Comparison of ENCODE assay signal across 34 cellular contexts in the genomic region with DNA sequence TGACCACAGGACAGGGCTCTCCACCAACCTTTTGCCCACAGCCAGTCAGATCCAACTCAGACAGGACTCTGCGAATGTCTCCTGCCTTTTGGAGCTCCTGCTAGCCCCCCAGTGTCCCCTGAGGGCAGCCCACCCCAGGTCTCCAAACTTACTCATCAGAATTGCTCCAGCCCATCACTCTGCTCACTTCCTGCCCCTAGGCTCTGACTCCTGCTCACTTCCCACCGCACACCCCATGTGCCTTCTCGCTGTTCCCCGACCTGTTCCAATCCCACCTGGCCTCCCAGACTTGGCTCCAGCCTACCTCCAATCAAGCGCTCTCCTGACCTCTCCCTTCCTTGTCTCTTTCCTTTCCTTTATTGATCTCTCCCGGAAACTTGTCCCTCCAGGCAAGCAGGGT. TPM values are rescaled to one million over a fixed set of nuclear protein-coding genes. Genes with fewer than 3 reads are reported as not detected.
DNase-seq lines count a peak whose midpoint lies in the region; FAIRE-seq and TF ChIP-seq lines count a peak whose summit lies in the region.
"Had no signal": no experiment of that assay in that cellular context is flagged by ENCODE, and none has a peak within 500 bp of the region (broad histone marks: within the 10 kb centered on the region; RNA-seq: fewer than 3 reads in every experiment).

No MANE protein-coding gene starts in this region.

- peak overlapping the region; percentile 61 for H3K27ac Mint-ChIP-seq in neural progenitor cell
- H3K27ac Mint-ChIP-seq: activated CD4-positive, alpha-beta memory T cell treated with anti-CD3 and anti-CD28 coated beads, Interleukin-2, amount 10 ng/mL, durations not matched to agents 7 days and 5 days; activated naive CD8-positive, alpha-beta T cell; activated T-helper 2 cell treated with anti-CD3 and anti-CD28 coated beads, Interferon-gamma antibody, Interleukin-2, Interleukin-4, amounts not matched to agents 10 μg/mL and 5 μg/mL and 100 μg/mL, durations not matched to agents 14 hours and 24 hours and 36 hours; dendritic cell treated with granulocyte-macrophage colony-stimulating factor and Interleukin-4, amounts not matched to agents 40 ng/mL and 50 ng/mL, for 4 days; IgD-negative memory B cell; T-helper 1 cell treated with Interleukin-12 subunit alpha and Interleukin-12 subunit beta and Interleukin-4 antibody, amounts not matched to agents 30 μg/mL and 1 μg/mL, for 36 hours had no signal

- no peaks in the 10 kb centered on the region for H3K36me3 ChIP-seq in HUES6 (ENCODE audit: control insufficient read depth, insufficient read depth, low read length)
- no peaks in the 10 kb centered on the region for H3K36me3 ChIP-seq in iPS-15b (ENCODE audit: control insufficient read depth, insufficient read depth, low read length)
- no peaks in the 10 kb centered on the region for H3K36me3 ChIP-seq in neural progenitor cell
- H3K36me3 ChIP-seq: BLaER1 treated with 17β-estradiol and CSF1 and Interleukin-3, amounts not matched to agents 10 nM and 100 nM; lower lobe of right lung; Peyer's patch; vagina had no signal

- no peak overlapping the region for H2AFZ ChIP-seq in neural progenitor cell (replicated peaks)

- H3K27me3 ChIP-seq in HUES6 (ENCODE audit: control insufficient read depth, insufficient read depth, low read length) (no peaks in the 10 kb centered on the region; the same call in 1 of the 2 replicates), iPS-15b (ENCODE audit: control insufficient read depth, insufficient read depth, low read length) (peaks cover 32% of the 10 kb centered on the region), neural progenitor cell (no peaks in the 10 kb centered on the region)
- H3K27me3 ChIP-seq: BLaER1 treated with 17β-estradiol and CSF1 and Interleukin-3, amounts not matched to agents 10 nM and 100 nM; Peyer's patch; vagina had no signal

- peak overlapping the region; percentile 52 for H3K4me3 Mint-ChIP-seq in neural progenitor cell
- H3K4me3 Mint-ChIP-seq: activated CD4-positive, alpha-beta memory T cell treated with anti-CD3 and anti-CD28 coated beads, Interleukin-2, amount 10 ng/mL, durations not matched to agents 7 days and 5 days; activated naive CD8-positive, alpha-beta T cell; dendritic cell treated with granulocyte-macrophage colony-stimulating factor and Interleukin-4, amounts not matched to agents 40 ng/mL and 50 ng/mL, for 4 days; IgD-negative memory B cell; stimulated activated naive CD8-positive, alpha-beta T cell treated with anti-CD3 and anti-CD28 coated beads, Interleukin-15, amount 100 ng/mL, for 72 hours; T-helper 1 cell treated with Interleukin-12 subunit alpha and Interleukin-12 subunit beta and Interleukin-4 antibody, amounts not matched to agents 30 μg/mL and 1 μg/mL, for 36 hours had no signal

- TF ChIP-seq CTCF in neural progenitor cell (IDR thresholded peaks at IDR 0.05), result no peak

- no peaks in the 10 kb centered on the region for H3K9me3 Mint-ChIP-seq in neural progenitor cell
- H3K9me3 Mint-ChIP-seq: activated CD4-positive, alpha-beta memory T cell treated with anti-CD3 and anti-CD28 coated beads, Interleukin-2, amount 10 ng/mL, durations not matched to agents 7 days and 5 days; activated T-helper 2 cell treated with anti-CD3 and anti-CD28 coated beads, Interferon-gamma antibody, Interleukin-2, Interleukin-4, amounts not matched to agents 10 μg/mL and 5 μg/mL and 100 μg/mL, durations not matched to agents 14 hours and 24 hours and 36 hours; dendritic cell treated with granulocyte-macrophage colony-stimulating factor and Interleukin-4, amounts not matched to agents 40 ng/mL and 50 ng/mL, for 4 days; stimulated activated naive CD8-positive, alpha-beta T cell treated with anti-CD3 and anti-CD28 coated beads, Interleukin-15, amount 100 ng/mL, for 72 hours; T-helper 1 cell treated with Interleukin-12 subunit alpha and Interleukin-12 subunit beta and Interleukin-4 antibody, amounts not matched to agents 30 μg/mL and 1 μg/mL, for 36 hours had no signal

- peak overlapping the region; percentile 65 for H3K4me2 ChIP-seq in neural progenitor cell

- H3K4me3 ChIP-seq in HUES6 (ENCODE audit: low read depth, low read length), result peak overlapping the region; percentile 4; the same call in 1 of the 2 replicates
- peak overlapping the region; percentile 24 for H3K4me3 ChIP-seq in iPS-15b (ENCODE audit: low read depth, low read length)
- no peak overlapping the region for H3K4me3 ChIP-seq in neural progenitor cell
- H3K4me3 ChIP-seq: BLaER1 treated with 17β-estradiol and CSF1 and Interleukin-3, amounts not matched to agents 10 nM and 100 nM; lower lobe of right lung; Peyer's patch; vagina had no signal

- H3K4me1 ChIP-seq in HUES6 (ENCODE audit: control insufficient read depth, insufficient read depth, low read length) (peaks cover 63% of the 10 kb centered on the region), iPS-15b (ENCODE audit: control insufficient read depth, insufficient read depth, low read length) (peaks cover 42% of the 10 kb centered on the region), neural progenitor cell (peaks cover 51% of the 10 kb centered on the region)
- H3K4me1 ChIP-seq: lower lobe of right lung, Peyer's patch had no signal

- FAIRE-seq in HTR-8/SVneo (lab: Jason Lieb, UNC) (no peak), frontal cortex (lab: Jason Lieb, UNC) (no peak)
- FAIRE-seq: endometrium, TTC549 had no signal

- no peak overlapping the region for H3K9ac ChIP-seq in HUES6 (ENCODE audit: low read length)
- H3K9ac ChIP-seq in iPS-15b (ENCODE audit: low read depth, low read length), result no peak overlapping the region
- no peak overlapping the region for H3K9ac ChIP-seq in neural progenitor cell
- H3K9ac ChIP-seq: BLaER1 treated with 17β-estradiol and CSF1 and Interleukin-3, amounts not matched to agents 10 nM and 100 nM had no signal

- no peaks in the 10 kb centered on the region for H3K79me2 ChIP-seq in neural progenitor cell (ENCODE audit: low read depth)

- peak; percentile 57 for DNase-seq in RPMI7951 (ENCODE audit: low read depth)
- DNase-seq in neural progenitor cell (ENCODE audit: low spot score), result no peak
- DNase-seq in DMS 273 (lab: John Stamatoyannopoulos, UW; ENCODE audit: unreplicated experiment), result no peak
- no peak for DNase-seq in HTR-8/SVneo (ENCODE audit: insufficient read length, low spot score)
- DNase-seq in NCI-H1694 (lab: John Stamatoyannopoulos, UW), result no peak
- no peak for DNase-seq in frontal cortex (ENCODE audit: low spot score in 2 of 2)
- DNase-seq: activated CD4-positive, alpha-beta memory T cell treated with anti-CD3 and anti-CD28 coated beads, Interleukin-2, amount 10 ng/mL, durations not matched to agents 7 days and 5 days; activated CD4-positive, CD25-positive, alpha-beta regulatory T cell treated with anti-CD3 and anti-CD28 coated beads, Interleukin-2, amount 50 U/mL, for 72 hours; aorta; central memory CD4-positive, alpha-beta T cell; lower lobe of right lung; NCI-H1105; NCI-H2029; NCI-H526 treated with DMSO at 0.1 percent for 48 hours; nucleus accumbens; Peyer's patch; stimulated activated naive CD8-positive, alpha-beta T cell treated with anti-CD3 and anti-CD28 coated beads, Interleukin-15, amount 100 ng/mL, for 72 hours had no signal

- peaks cover 90% of the 10 kb centered on the region for H3K4me1 Mint-ChIP-seq in neural progenitor cell
- H3K4me1 Mint-ChIP-seq: activated CD4-positive, alpha-beta memory T cell treated with anti-CD3 and anti-CD28 coated beads, Interleukin-2, amount 10 ng/mL, durations not matched to agents 7 days and 5 days; IgD-negative memory B cell had no signal

- H3F3A ChIP-seq in neural progenitor cell (ENCODE audit: low read depth), result peaks cover 48% of the 10 kb centered on the region

- H3K9me3 ChIP-seq in HUES6 (ENCODE audit: control insufficient read depth, insufficient read depth, low read depth, low read length) (no peaks in the 10 kb centered on the region), iPS-15b (ENCODE audit: control insufficient read depth, insufficient read depth, low read length) (no peaks in the 10 kb centered on the region), neural progenitor cell (ENCODE audit: low read depth) (no peaks in the 10 kb centered on the region)
- H3K9me3 ChIP-seq: BLaER1 treated with 17β-estradiol and CSF1 and Interleukin-3, amounts not matched to agents 10 nM and 100 nM; lower lobe of right lung; Peyer's patch; vagina had no signal

- peaks cover 29% of the 10 kb centered on the region for H3K27me3 Mint-ChIP-seq in neural progenitor cell (ENCODE audit: insufficient read depth, low read depth)

- H4K20me1 ChIP-seq in neural progenitor cell (ENCODE audit: low read depth), result no peaks in the 10 kb centered on the region

- H3K27ac ChIP-seq in HUES6 (ENCODE audit: low read depth, low read length) (peak overlapping the region; percentile 10; the same call in 1 of the 2 replicates), neural progenitor cell (no peak overlapping the region)
- H3K27ac ChIP-seq: BLaER1 treated with 17β-estradiol and CSF1 and Interleukin-3, amounts not matched to agents 10 nM and 100 nM; HL-60; lower lobe of right lung; Peyer's patch; vagina had no signal

- H3K36me3 Mint-ChIP-seq in neural progenitor cell, result no peaks in the 10 kb centered on the region
- H3K36me3 Mint-ChIP-seq: activated naive CD8-positive, alpha-beta T cell; IgD-negative memory B cell had no signal

RNA-seq across cellular contexts. Expression of gene STRA6, which starts 5.9 kb away (rescaled TPM):
- total RNA-seq in RPMI7951 (2014; rRNA removed; shearing (Covaris generic)), result 95.7 and 114 TPM in 2 replicates
- total RNA-seq in neural progenitor cell (ENCODE audit: low replicate concordance) (3.1 and 5.9 TPM in 2 replicates), frontal cortex (3.7 TPM)
- total RNA-seq: activated CD4-positive, alpha-beta memory T cell treated with anti-CD3 and anti-CD28 coated beads, Interleukin-2, amount 10 ng/mL, durations not matched to agents 7 days and 5 days; activated T-helper 2 cell treated with anti-CD3 and anti-CD28 coated beads, Interferon-gamma antibody, Interleukin-2, Interleukin-4, amounts not matched to agents 10 μg/mL and 5 μg/mL and 100 μg/mL, durations not matched to agents 14 hours and 24 hours and 36 hours; lower lobe of right lung; pulmonary artery endothelial cell; SK-MEL-5 had no signal

RNA-seq across cellular contexts. Expression of gene CCDC33, which starts 27.6 kb away (rescaled TPM):
- 1.1 and 2.1 TPM in 2 replicates for total RNA-seq in RPMI7951 (2014; rRNA removed; shearing (Covaris generic))
- total RNA-seq in neural progenitor cell (ENCODE audit: low replicate concordance) (1.9 TPM in 1 of 2 replicates, not detected in the other), frontal cortex (0.41 TPM)
- total RNA-seq: activated CD4-positive, alpha-beta memory T cell treated with anti-CD3 and anti-CD28 coated beads, Interleukin-2, amount 10 ng/mL, durations not matched to agents 7 days and 5 days; activated T-helper 2 cell treated with anti-CD3 and anti-CD28 coated beads, Interferon-gamma antibody, Interleukin-2, Interleukin-4, amounts not matched to agents 10 μg/mL and 5 μg/mL and 100 μg/mL, durations not matched to agents 14 hours and 24 hours and 36 hours; aorta; fibroblast of lung; glomerular endothelial cell; pulmonary artery endothelial cell; SK-MEL-5; vagina had no signal

RNA-seq across cellular contexts. Expression of gene ISLR, which starts 35.0 kb away (rescaled TPM):
- 2.5 and 8.8 TPM in 2 replicates for total RNA-seq in RPMI7951 (2014; rRNA removed; shearing (Covaris generic))
- total RNA-seq in neural progenitor cell (ENCODE audit: low replicate concordance) (0.68 TPM in 1 of 2 replicates, not detected in the other), frontal cortex (12.6 TPM)
- total RNA-seq: activated CD4-positive, alpha-beta memory T cell treated with anti-CD3 and anti-CD28 coated beads, Interleukin-2, amount 10 ng/mL, durations not matched to agents 7 days and 5 days; activated T-helper 2 cell treated with anti-CD3 and anti-CD28 coated beads, Interferon-gamma antibody, Interleukin-2, Interleukin-4, amounts not matched to agents 10 μg/mL and 5 μg/mL and 100 μg/mL, durations not matched to agents 14 hours and 24 hours and 36 hours; M059J; pulmonary artery endothelial cell; SK-MEL-5 had no signal

Comparison
In these comparisons a context has a peak if more than half of its experiments do, and no peak if none do; other contexts are left out.
1. RNA of gene STRA6, which starts 5.9 kb away (total RNA-seq): 95.7 to 114 TPM in RPMI7951; 3.7 TPM in frontal cortex (single experiment) and 3.1 to 5.9 TPM in neural progenitor cell; every median in the first group is over 10 times any median in the second.